9 cellular contexts compared by ENCODE assay signal in the genomic region with DNA sequence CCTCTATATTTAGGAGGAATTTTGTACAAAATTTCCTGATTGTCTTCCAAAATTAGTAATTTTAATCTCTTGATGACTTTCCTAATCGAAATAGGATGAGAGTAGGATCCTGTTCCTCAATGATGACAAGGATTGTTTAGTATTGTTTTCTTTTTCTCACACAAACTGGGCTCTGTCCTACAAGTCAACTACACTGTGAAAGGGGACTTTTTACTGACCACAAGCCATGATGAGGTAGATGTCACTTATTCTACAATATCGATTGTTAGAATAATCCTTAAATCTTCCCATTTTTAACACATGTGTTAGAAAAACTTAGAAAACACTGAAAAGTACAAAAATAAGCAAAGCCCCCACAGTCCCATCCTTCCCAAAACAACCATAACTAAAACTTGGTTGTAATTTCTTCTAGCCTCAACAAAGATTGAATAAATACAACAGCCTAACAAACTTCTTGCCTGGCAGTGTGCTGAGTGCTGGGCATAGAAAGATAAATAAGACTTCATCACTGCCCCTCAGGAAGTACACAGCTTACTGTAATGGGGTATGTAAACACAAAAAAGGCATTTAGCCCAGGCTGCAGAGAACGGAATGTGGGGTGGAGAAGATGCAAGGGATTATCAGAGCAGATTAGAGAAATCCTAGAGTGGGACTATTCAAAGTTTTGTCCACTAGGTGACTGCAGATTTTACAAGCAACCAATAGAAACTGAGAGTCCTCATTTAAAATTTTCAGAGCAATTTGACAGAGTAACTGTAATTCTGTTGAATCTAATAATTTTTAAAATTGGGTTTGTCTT. TPM values are rescaled to one million over a fixed set of nuclear protein-coding genes. Genes with fewer than 3 reads are reported as not detected.
A peak's percentile ranks its signal among the peaks of the same experiment; 100 is the strongest.
DNase-seq lines count a peak whose midpoint lies in the region; ATAC-seq and TF ChIP-seq lines count a peak whose summit lies in the region.
"Had no signal": no experiment of that assay in that cellular context is flagged by ENCODE, and none has a peak within 500 bp of the region (broad histone marks: within the 10 kb centered on the region; RNA-seq: fewer than 3 reads in every experiment).

No MANE protein-coding gene starts in this region.

- H3K4me1 ChIP-seq in gastroesophageal sphincter (peaks cover 0 to 38% (median 13%) of the 10 kb centered on the region in 3 donors), transverse colon (peaks cover 0 to 39% (median 0%) of the 10 kb centered on the region in 4 donors)

- H3K36me3 ChIP-seq in gastroesophageal sphincter = no peaks in the 10 kb centered on the region
- no peaks in the 10 kb centered on the region for H3K36me3 ChIP-seq in transverse colon

- H3K27ac ChIP-seq in RWPE1 (no peak overlapping the region), gastroesophageal sphincter (peak overlapping the region; percentile 75 to 95 (median 84)), transverse colon (peak overlapping the region; percentile 79 to 85 (median 84))

- H3K4me3 ChIP-seq in gastroesophageal sphincter = no peak overlapping the region
- H3K4me3 ChIP-seq in transverse colon = no peak overlapping the region

- intact Hi-C loops in transverse colon (cut with DNase I; ENCODE audit: low total_unique reads) = loop anchor here (5.0 kb wide), 1 partner anchor 35 kb away; the partner anchor contains the start of gene TSC22D2

- TF ChIP-seq POLR2A in gastroesophageal sphincter (IDR thresholded peaks at IDR 0.05) (no peak), transverse colon (IDR thresholded peaks at IDR 0.05) (no peak)

- peak; percentile 1 for DNase-seq in NCI-H748 (lab: John Stamatoyannopoulos, UW; ENCODE audit: unreplicated experiment)
- DNase-seq in NCI-H748 treated with DMSO at 0.1 percent for 48 hours (lab: John Stamatoyannopoulos, UW) = no peak
- DNase-seq in RWPE1 (ENCODE audit: low spot score) = no peak
- DNase-seq in transverse colon = no peak
- no peak for DNase-seq in DMS153 (lab: John Stamatoyannopoulos, UW)
- DNase-seq in activated effector memory CD4-positive, alpha-beta T cell treated with anti-CD3 and anti-CD28 coated beads, Interleukin-2, amount 50 U/mL, for 16 hours = no peak
- DNase-seq in superior temporal gyrus (ENCODE audit: extremely low spot score) = no peak
- DNase-seq: KG1 had no signal

- no peak for ATAC-seq in gastroesophageal sphincter

- WGBS in gastroesophageal sphincter (ENCODE audit: low coverage in 1 of 2), 2 donors = 33 to 38% methylated on average over 2 to 3 of the region's 3 CpGs
- WGBS in transverse colon (ENCODE audit: low coverage in 1 of 2), 2 donors = 54 to 59% methylated on average over 3 of the region's 3 CpGs

- TF ChIP-seq CTCF in RWPE1 (conservative IDR thresholded peaks at IDR 0.05; ENCODE audit: low read depth) (0 out of 2 replicates have a peak, but pooled peaks have one; percentile 5), gastroesophageal sphincter (IDR thresholded peaks at IDR 0.05) (peak in 2 of 4 experiments; percentile 13 to 29), transverse colon (IDR thresholded peaks at IDR 0.05) (peak; percentile 7 to 34 (median 17))

- POLR2A ChIA-PET in RWPE1 (lab: Yijun Ruan, JAX; ENCODE audit: low non-redundant PET) = no interaction called here

- TF ChIP-seq EP300 in gastroesophageal sphincter (IDR thresholded peaks at IDR 0.05) (no peak), transverse colon (IDR thresholded peaks at IDR 0.05; ENCODE audit: low read depth) (no peak)

- H3K27me3 ChIP-seq in gastroesophageal sphincter = no peaks in the 10 kb centered on the region
- H3K27me3 ChIP-seq in transverse colon = no peaks in the 10 kb centered on the region

- H3K9me3 ChIP-seq in gastroesophageal sphincter = no peaks in the 10 kb centered on the region
- no peaks in the 10 kb centered on the region for H3K9me3 ChIP-seq in transverse colon

- CTCF ChIA-PET in RWPE1 (lab: Yijun Ruan, JAX) = interaction anchor here (0.6 to 0.7 kb wide), 2 partner anchors 7 to 867 kb away, joined by 3 to 6 read pairs; no protein-coding TSS in a partner anchor

- in situ Hi-C loops in transverse colon (cut with MboI; ENCODE audit: low pct_ligation_motif_present in 1 of 4, low pct_unique_long_range_greater_than_20kb in 1 of 4, low sequenced_read_pairs in 3 of 4) = no loop called here

RNA-seq across cellular contexts. Expression of gene TSC22D2, which starts 35.6 kb away (rescaled TPM):
- total RNA-seq in gastroesophageal sphincter (10 to 100 TPM; 15.4 to 30.0 (median 26.0) TPM), transverse colon (10 to 100 TPM; 19.8 to 59.7 (median 29.5) TPM)
